ENCODE assay signal across 25 cellular contexts in genomic region chr10:14407567-14407966, GRCh38.
"Had no signal": no experiment of that assay in that cellular context is flagged by ENCODE, and none has a peak within 500 bp of the region (broad histone marks: within the 10 kb centered on the region; RNA-seq: fewer than 3 reads in every experiment).

No MANE protein-coding gene starts in this region.

- H3K36me3 Mint-ChIP-seq: naive thymus-derived CD4-positive, alpha-beta T cell; T-cell had no signal

- DNase-seq: activated CD4-positive, alpha-beta T cell treated with anti-CD3 and anti-CD28 coated beads, Interleukin-2, amount 10 ng/mL, durations not matched to agents 7 days and 5 days; activated CD4-positive, CD25-positive, alpha-beta regulatory T cell treated with anti-CD3 and anti-CD28 coated beads, Interleukin-2, amount 50 U/mL, for 72 hours; activated CD8-positive, alpha-beta T cell treated with anti-CD3 and anti-CD28 coated beads, Interleukin-2, amount 10 ng/mL, durations not matched to agents 7 days and 5 days; activated gamma-delta T cell; activated naive CD4-positive, alpha-beta T cell treated with anti-CD3 and anti-CD28 coated beads, Interleukin-2, amount 50 U/mL, for 16 hours; cerebellar nuclear complex; cortex of kidney; heart right ventricle; lower lobe of right lung; mesendoderm; naive thymus-derived CD4-positive, alpha-beta T cell; ovary; psoas muscle; stimulated activated CD4-positive, alpha-beta T cell treated with anti-CD3 and anti-CD28 coated beads, Interleukin-12 subunit alpha, Interleukin-12 subunit beta, amount 100 ng/mL, for 4 hours; substantia nigra; T-cell; thyroid gland; WERI-Rb-1 had no signal

- H3K4me1 ChIP-seq: lower lobe of right lung, psoas muscle, right atrium auricular region, thyroid gland had no signal

- H3K36me3 ChIP-seq: ascending aorta, heart right ventricle, lower lobe of right lung, ovary, right atrium auricular region, thyroid gland, WERI-Rb-1 had no signal

- H3K9me3 ChIP-seq: ascending aorta, heart right ventricle, lower lobe of right lung, ovary, psoas muscle, right atrium auricular region, thyroid gland had no signal

- H3K4me3 Mint-ChIP-seq: activated CD4-positive, alpha-beta T cell treated with anti-CD3 and anti-CD28 coated beads, Interleukin-2, amount 10 ng/mL, durations not matched to agents 7 days and 5 days; activated CD8-positive, alpha-beta T cell treated with anti-CD3 and anti-CD28 coated beads, Interleukin-2, amount 10 ng/mL, durations not matched to agents 7 days and 5 days; activated T-helper 1 cell treated with anti-CD3 and anti-CD28 coated beads, Interleukin-12 subunit alpha, Interleukin-12 subunit beta, Interleukin-2, Interleukin-4 antibody, amounts not matched to agents 30 ng/mL and 10 ng/mL and 1 ng/mL, durations not matched to agents 14 hours and 24 hours and 36 hours; naive thymus-derived CD4-positive, alpha-beta T cell; neural crest cell; stimulated activated naive CD8-positive, alpha-beta T cell treated with anti-CD3 and anti-CD28 coated beads, Interleukin-15, Interleukin-2, amounts not matched to agents 100 ng/mL and 50 ng/mL, for 24 hours; T-cell; T-helper 2 cell treated with Interferon-gamma antibody and Interleukin-4, amounts not matched to agents 5 μg/mL and 100 μg/mL, for 36 hours had no signal

- ATAC-seq: activated CD8-positive, alpha-beta T cell treated with anti-CD3 and anti-CD28 coated beads, Interleukin-2, amount 10 ng/mL, durations not matched to agents 7 days and 5 days; heart right ventricle; left lobe of liver; lower lobe of right lung; naive thymus-derived CD4-positive, alpha-beta T cell; psoas muscle; T-cell had no signal

- H3K9me3 Mint-ChIP-seq: neural crest cell; T-cell; T-helper 2 cell treated with Interferon-gamma antibody and Interleukin-4, amounts not matched to agents 5 μg/mL and 100 μg/mL, for 36 hours had no signal

- H3K27me3 ChIP-seq: ascending aorta, ovary, right atrium auricular region, thyroid gland had no signal

- H3K4me3 ChIP-seq: ascending aorta, heart right ventricle, lower lobe of right lung, ovary, psoas muscle, right atrium auricular region, thyroid gland had no signal

- H3K27ac ChIP-seq: ascending aorta, heart right ventricle, lower lobe of right lung, ovary, psoas muscle, right atrium auricular region, thyroid gland, WERI-Rb-1 had no signal

- H3K4me1 Mint-ChIP-seq: neural crest cell had no signal

- H3K27ac Mint-ChIP-seq: activated CD4-positive, alpha-beta T cell treated with anti-CD3 and anti-CD28 coated beads, Interleukin-2, amount 10 ng/mL, durations not matched to agents 7 days and 5 days; activated CD8-positive, alpha-beta T cell treated with anti-CD3 and anti-CD28 coated beads, Interleukin-2, amount 10 ng/mL, durations not matched to agents 7 days and 5 days; activated T-helper 1 cell treated with anti-CD3 and anti-CD28 coated beads, Interleukin-12 subunit alpha, Interleukin-12 subunit beta, Interleukin-2, Interleukin-4 antibody, amounts not matched to agents 30 ng/mL and 10 ng/mL and 1 ng/mL, durations not matched to agents 14 hours and 24 hours and 36 hours; naive thymus-derived CD4-positive, alpha-beta T cell; stimulated activated naive CD8-positive, alpha-beta T cell treated with anti-CD3 and anti-CD28 coated beads, Interleukin-15, Interleukin-2, amounts not matched to agents 100 ng/mL and 50 ng/mL, for 24 hours; T-cell; T-helper 2 cell treated with Interferon-gamma antibody and Interleukin-4, amounts not matched to agents 5 μg/mL and 100 μg/mL, for 36 hours had no signal
